ENCODE assay signal across 24 cellular contexts in genomic region chr6:66326228-66326627, GRCh38.
"Had no signal": no experiment of that assay in that cellular context is flagged by ENCODE, and none has a peak within 500 bp of the region (broad histone marks: within the 10 kb centered on the region; RNA-seq: fewer than 3 reads in every experiment).

No MANE protein-coding gene starts in this region.

- DNase-seq: naive thymus-derived CD8-positive, alpha-beta T cell; occipital lobe; ovary; posterior cingulate gyrus; psoas muscle; right cardiac atrium; right lobe of liver; sigmoid colon; small intestine; stimulated activated CD4-positive, alpha-beta T cell treated with anti-CD3 and anti-CD28 coated beads, Interleukin-15, amount 100 ng/mL, for 24 hours; stimulated activated CD4-positive, alpha-beta T cell treated with anti-CD3 and anti-CD28 coated beads, Interleukin-2, amount 100 ng/mL, for 24 hours; stimulated activated CD4-positive, alpha-beta T cell treated with anti-CD3 and anti-CD28 coated beads, Interleukin-2, amount 100 ng/mL, for 48 hours; stimulated activated CD4-positive, alpha-beta T cell treated with anti-CD3 and anti-CD28 coated beads, Interleukin-4, amount 100 ng/mL, for 24 hours; stimulated activated naive B cell treated with anti-CD40 and anti-IgM and Interleukin-4, amounts not matched to agents 10 μg/mL and 1 μg/mL and 100 μg/mL, for 72 hours; stimulated activated naive CD4-positive, alpha-beta T cell treated with Interleukin-2 at 50 U/mL for 16 hours; stomach; thyroid gland; trophoblast cell; upper lobe of left lung had no signal

- H3K36me3 Mint-ChIP-seq: naive thymus-derived CD8-positive, alpha-beta T cell; neural progenitor cell; stimulated activated effector memory CD8-positive, alpha-beta T cell treated with anti-CD3 and anti-CD28 coated beads, Interleukin-12 subunit alpha, Interleukin-12 subunit beta, amount 100 ng/mL, for 72 hours; stimulated activated naive B cell treated with anti-CD40 and anti-IgM and Interleukin-4, amounts not matched to agents 10 μg/mL and 1 μg/mL and 100 μg/mL, for 72 hours had no signal

- H3K9me3 Mint-ChIP-seq: nephron had no signal

- ATAC-seq: naive thymus-derived CD8-positive, alpha-beta T cell; psoas muscle; right cardiac atrium; right lobe of liver; stimulated activated effector memory CD8-positive, alpha-beta T cell treated with anti-CD3 and anti-CD28 coated beads, Interleukin-12 subunit alpha, Interleukin-12 subunit beta, amount 100 ng/mL, for 72 hours; stimulated activated naive B cell treated with anti-CD40 and anti-IgM and Interleukin-4, amounts not matched to agents 10 μg/mL and 1 μg/mL and 100 μg/mL, for 72 hours had no signal

- H3K27me3 Mint-ChIP-seq: naive thymus-derived CD8-positive, alpha-beta T cell; progenitor cell of endocrine pancreas; stimulated activated naive B cell treated with anti-CD40 and anti-IgM and Interleukin-4, amounts not matched to agents 10 μg/mL and 1 μg/mL and 100 μg/mL, for 72 hours; stimulated activated naive CD8-positive, alpha-beta T cell treated with anti-CD3 and anti-CD28 coated beads, Interleukin-15, Interleukin-2, amounts not matched to agents 100 ng/mL and 50 ng/mL, for 24 hours had no signal

- H3K4me1 Mint-ChIP-seq: naive thymus-derived CD8-positive, alpha-beta T cell; nephron; neural progenitor cell; stimulated activated effector memory CD8-positive, alpha-beta T cell treated with anti-CD3 and anti-CD28 coated beads, Interleukin-12 subunit alpha, Interleukin-12 subunit beta, amount 100 ng/mL, for 72 hours; stimulated activated naive B cell treated with anti-CD40 and anti-IgM and Interleukin-4, amounts not matched to agents 10 μg/mL and 1 μg/mL and 100 μg/mL, for 72 hours had no signal

- H3K27ac Mint-ChIP-seq: naive thymus-derived CD8-positive, alpha-beta T cell; nephron; neural progenitor cell; progenitor cell of endocrine pancreas; stimulated activated effector memory CD8-positive, alpha-beta T cell treated with anti-CD3 and anti-CD28 coated beads, Interleukin-12 subunit alpha, Interleukin-12 subunit beta, amount 100 ng/mL, for 72 hours; stimulated activated naive B cell treated with anti-CD40 and anti-IgM and Interleukin-4, amounts not matched to agents 10 μg/mL and 1 μg/mL and 100 μg/mL, for 72 hours; stimulated activated naive CD8-positive, alpha-beta T cell treated with anti-CD3 and anti-CD28 coated beads, Interleukin-15, Interleukin-2, amounts not matched to agents 100 ng/mL and 50 ng/mL, for 24 hours had no signal

- H3K4me3 Mint-ChIP-seq: naive thymus-derived CD8-positive, alpha-beta T cell; nephron; neural progenitor cell; stimulated activated effector memory CD8-positive, alpha-beta T cell treated with anti-CD3 and anti-CD28 coated beads, Interleukin-12 subunit alpha, Interleukin-12 subunit beta, amount 100 ng/mL, for 72 hours; stimulated activated naive B cell treated with anti-CD40 and anti-IgM and Interleukin-4, amounts not matched to agents 10 μg/mL and 1 μg/mL and 100 μg/mL, for 72 hours; stimulated activated naive CD8-positive, alpha-beta T cell treated with anti-CD3 and anti-CD28 coated beads, Interleukin-15, Interleukin-2, amounts not matched to agents 100 ng/mL and 50 ng/mL, for 24 hours had no signal
